33 cellular contexts compared by ENCODE assay signal in genomic region chr7:86252406-86252805, GRCh38.
"Had no signal": no experiment of that assay in that cellular context is flagged by ENCODE, and none has a peak within 500 bp of the region (broad histone marks: within the 10 kb centered on the region; RNA-seq: fewer than 3 reads in every experiment).

No MANE protein-coding gene starts in this region.

- ATAC-seq: PC-3, SK-N-SH treated with all-trans-retinoic acid at 6 μM for 48 hours, T-cell had no signal

- H3K27ac Mint-ChIP-seq: T-cell had no signal

- H3K27me3 ChIP-seq: MG63, Peyer's patch, SJCRH30 had no signal

- H3K4me3 Mint-ChIP-seq: T-cell had no signal

- DNase-seq: Kasumi-1, MG63, NCI-H1048, NCI-H1092 treated with DMSO at 0.1 percent for 48 hours, NCI-H1105 treated with DMSO at 0.1 percent for 48 hours, NCI-H1417, NCI-H1436, NCI-H146, NCI-H1694, NCI-H187, NCI-H1930, NCI-H2029 treated with DMSO at 0.1 percent for 48 hours, NCI-H2081 treated with DMSO at 0.1 percent for 48 hours, NCI-H2107, NCI-H2171, NCI-H226, NCI-H446 treated with DMSO at 0.1 percent for 48 hours, NCI-H510A, NCI-H524, NCI-H526, NCI-H69, NCI-H748 treated with DMSO at 0.1 percent for 48 hours, NCI-H82, OCI-M1, PC-3, Peyer's patch, RPMI8226, SHP77, SIG-M5, SJCRH30, T-cell had no signal

- H3K36me3 Mint-ChIP-seq: T-cell had no signal

- H3K9me3 ChIP-seq: SJCRH30 had no signal

- H3K4me1 ChIP-seq: Peyer's patch, SJCRH30 had no signal

- H3K27ac ChIP-seq: Peyer's patch, SJCRH30, SK-N-MC had no signal

- H3K4me1 Mint-ChIP-seq: T-cell had no signal

- H3K4me3 ChIP-seq: MG63, Peyer's patch, SJCRH30, SK-N-MC had no signal

- H3K27me3 Mint-ChIP-seq: T-cell had no signal

- H3K36me3 ChIP-seq: MG63, Peyer's patch, SJCRH30 had no signal
